ENCODE assay signal across 21 cellular contexts in genomic region chr2:20188851-20189250, GRCh38. TPM values are rescaled to one million over a fixed set of nuclear protein-coding genes. Genes with fewer than 3 reads are reported as not detected.
A peak's percentile ranks its signal among the peaks of the same experiment; 100 is the strongest.
DNase-seq lines count a peak whose midpoint lies in the region; ATAC-seq and TF ChIP-seq lines count a peak whose summit lies in the region.
"Had no signal": no experiment of that assay in that cellular context is flagged by ENCODE, and none has a peak within 500 bp of the region (broad histone marks: within the 10 kb centered on the region; RNA-seq: fewer than 3 reads in every experiment).

No MANE protein-coding gene starts in this region.

- ATAC-seq in IMR-90 (ENCODE audit: low read depth) = no peak
- peak; percentile 52 for ATAC-seq in WTC11
- no peak for ATAC-seq in GM18907 (IDR thresholded peaks at IDR 0.05; ENCODE audit: unreplicated experiment)
- ATAC-seq: activated CD4-positive, alpha-beta T cell treated with anti-CD3 and anti-CD28 coated beads for 36 hours; gastrocnemius medialis had no signal

- no peak overlapping the region for H3K14ac ChIP-seq in IMR-90 (replicated peaks; ENCODE audit: low read depth, low read length)

- no peak overlapping the region for H3K27ac Mint-ChIP-seq in WTC11
- H3K27ac Mint-ChIP-seq: activated CD4-positive, alpha-beta T cell treated with anti-CD3 and anti-CD28 coated beads for 36 hours had no signal

- H2AK9ac ChIP-seq in IMR-90 (replicated peaks; ENCODE audit: low read depth, low read length, poor library complexity) = no peak overlapping the region

- in situ Hi-C loops in IMR-90 (cut with MboI; ENCODE audit: low sequenced_read_pairs) = no loop called here

- no peak overlapping the region for H2BK20ac ChIP-seq in IMR-90 (ENCODE audit: low read depth, low read length)

- H3K4me1 Mint-ChIP-seq in WTC11 = peaks cover 43% of the 10 kb centered on the region
- H3K4me1 Mint-ChIP-seq: activated CD4-positive, alpha-beta T cell treated with anti-CD3 and anti-CD28 coated beads for 36 hours had no signal

- no peaks in the 10 kb centered on the region for H3K9me3 ChIP-seq in IMR-90 (ENCODE audit: control insufficient read depth, insufficient read depth, low read length)
- H3K9me3 ChIP-seq: adrenal gland, gastrocnemius medialis had no signal

- H3K9me3 Mint-ChIP-seq in WTC11 = no peaks in the 10 kb centered on the region

- H3K27ac ChIP-seq in IMR-90 (ENCODE audit: insufficient read depth, low read length) (no peak overlapping the region), mesendoderm (ENCODE audit: low read depth, low read length) (no peak overlapping the region)
- H3K27ac ChIP-seq: 22Rv1, gastrocnemius medialis had no signal

- no peak overlapping the region for H4K91ac ChIP-seq in IMR-90 (ENCODE audit: insufficient read depth, low read depth, low read length)

- peak; percentile 9 for DNase-seq in DMS79 treated with DMSO at 0.1 percent for 48 hours (lab: John Stamatoyannopoulos, UW)
- no peak for DNase-seq in DMS79 (lab: John Stamatoyannopoulos, UW)
- no peak for DNase-seq in IMR-90
- DNase-seq in WTC11 (ENCODE audit: low spot score) = peak; percentile 49
- peak; percentile 51 for DNase-seq in mesendoderm
- no peak for DNase-seq in activated CD4-positive, alpha-beta T cell treated with anti-CD3 and anti-CD28 coated beads, Interleukin-2, amount 50 U/mL, for 1 hour
- no peak for DNase-seq in activated CD8-positive, alpha-beta memory T cell treated with anti-CD3 and anti-CD28 coated beads for 24 hours
- DNase-seq: activated CD4-positive, alpha-beta T cell treated with anti-CD3 and anti-CD28 coated beads for 36 hours; activated CD8-positive, alpha-beta memory T cell treated with anti-CD3 and anti-CD28 coated beads, Interleukin-2, amount 50 U/mL, for 48 hours; activated effector memory CD4-positive, alpha-beta T cell treated with Interleukin-2 at 50 U/mL for 16 hours; COR-L47; erythroblast; gastrocnemius medialis; KBM-7; NCI-H1048; nucleus accumbens; retina; stimulated activated CD8-positive, alpha-beta memory T cell treated with anti-CD3 and anti-CD28 coated beads, Interleukin-4, amount 100 ng/mL, for 48 hours had no signal

- no peaks in the 10 kb centered on the region for H4K20me1 ChIP-seq in IMR-90 (ENCODE audit: insufficient read depth, low read length)

- no peaks in the 10 kb centered on the region for H3K27me3 Mint-ChIP-seq in WTC11 (ENCODE audit: low read depth)
- H3K27me3 Mint-ChIP-seq: activated CD4-positive, alpha-beta T cell treated with anti-CD3 and anti-CD28 coated beads for 36 hours had no signal

- peak overlapping the region; percentile 5 for H2AFZ ChIP-seq in IMR-90 (replicated peaks; ENCODE audit: low read length, poor library complexity)

- H3K4ac ChIP-seq in IMR-90 (ENCODE audit: low read depth, low read length) (no peak overlapping the region), mesendoderm (ENCODE audit: low read depth, low read length) (no peak overlapping the region)

- H3K4me3 Mint-ChIP-seq in WTC11 = no peak overlapping the region
- H3K4me3 Mint-ChIP-seq: activated CD4-positive, alpha-beta T cell treated with anti-CD3 and anti-CD28 coated beads for 36 hours had no signal

- H3K4me2 ChIP-seq in IMR-90 (ENCODE audit: low read depth, low read length) (no peak overlapping the region), mesendoderm (ENCODE audit: low read length) (no peak overlapping the region)

- H3K4me1 ChIP-seq in IMR-90 (ENCODE audit: control insufficient read depth, insufficient read depth, low read length) = peaks cover 16% of the 10 kb centered on the region
- peaks cover 5% of the 10 kb centered on the region for H3K4me1 ChIP-seq in mesendoderm (ENCODE audit: control insufficient read depth, low read depth, low read length)
- H3K4me1 ChIP-seq: gastrocnemius medialis had no signal

- BruUV-seq in IMR-90 (replicated peaks; lab: Mats Ljungman, UMichigan) = no TSS peak

- H3K27me3 ChIP-seq in IMR-90 (ENCODE audit: control insufficient read depth, insufficient read depth, low read length) (no peaks in the 10 kb centered on the region), mesendoderm (ENCODE audit: insufficient read depth, low read length, poor library complexity) (no peaks in the 10 kb centered on the region)
- H3K27me3 ChIP-seq: adrenal gland, gastrocnemius medialis had no signal

- no peak for TF ChIP-seq RAD21 in IMR-90 (IDR thresholded peaks at IDR 0.05; ENCODE audit: low read length)

- no peaks in the 10 kb centered on the region for H3K79me1 ChIP-seq in IMR-90 (ENCODE audit: low read depth in 1 of 2, low read length in 2 of 2)
- no peaks in the 10 kb centered on the region for H3K79me1 ChIP-seq in mesendoderm (ENCODE audit: low read length)

- TF ChIP-seq CTCF in IMR-90 (conservative IDR thresholded peaks at IDR 0.05; ENCODE audit: low read depth, low read length) (no peak), WTC11 (IDR thresholded peaks at IDR 0.05) (no peak)

- intact Hi-C loops in IMR-90 (cut with micrococcal nuclease) = no loop called here

- H3K18ac ChIP-seq in IMR-90 (ENCODE audit: low read depth, low read length) (no peak overlapping the region), mesendoderm (ENCODE audit: low read length) (no peak overlapping the region)

- no peak for TF ChIP-seq POLR2A in IMR-90 (IDR thresholded peaks at IDR 0.05; ENCODE audit: low read depth, low read length)

- WGBS in IMR-90 (ENCODE audit: extremely low coverage in 2 of 2, insufficient read length in 1 of 2), 2 experiments = no CpG with 5 or more reads among the region's 6 CpGs
- no CpG with 5 or more reads among the region's 6 CpGs for WGBS in mesendoderm (ENCODE audit: extremely low coverage, insufficient coverage, low lambda C conversion rate)

- H2BK15ac ChIP-seq in IMR-90 (ENCODE audit: low read depth, low read length) (no peak overlapping the region), mesendoderm (replicated peaks; ENCODE audit: low read depth) (no peak overlapping the region)

- no peak overlapping the region for H3K23ac ChIP-seq in IMR-90 (ENCODE audit: low read depth, low read length)
- peak overlapping the region; percentile 51 for H3K23ac ChIP-seq in mesendoderm (ENCODE audit: low read length)

- H2BK120ac ChIP-seq in IMR-90 (ENCODE audit: low read depth, low read length) (no peak overlapping the region), mesendoderm (ENCODE audit: low read depth, low read length) (no peak overlapping the region)

- H3K36me3 ChIP-seq in IMR-90 (ENCODE audit: control insufficient read depth, insufficient read depth, low read length) (no peaks in the 10 kb centered on the region), mesendoderm (ENCODE audit: control insufficient read depth, insufficient read depth, low read length) (no peaks in the 10 kb centered on the region)
- H3K36me3 ChIP-seq: adrenal gland, gastrocnemius medialis had no signal

- H3K4me3 ChIP-seq in IMR-90 (ENCODE audit: insufficient read depth, low read depth, low read length) (no peak overlapping the region), mesendoderm (ENCODE audit: low read length) (no peak overlapping the region)
- H3K4me3 ChIP-seq: adrenal gland, gastrocnemius medialis had no signal

- no peaks in the 10 kb centered on the region for H3K36me3 Mint-ChIP-seq in WTC11

- no peak overlapping the region for H3K56ac ChIP-seq in IMR-90 (ENCODE audit: extremely low read depth, insufficient read depth, low read length)
- H3K56ac ChIP-seq in mesendoderm (ENCODE audit: low read length) = peak overlapping the region; percentile 9

- H4K5ac ChIP-seq in IMR-90 (ENCODE audit: low read depth, low read length) (no peak overlapping the region), mesendoderm (ENCODE audit: low read length) (no peak overlapping the region)

- peaks cover 22% of the 10 kb centered on the region for H3K9me1 ChIP-seq in IMR-90 (ENCODE audit: insufficient read depth, low read length)

- H4K8ac ChIP-seq in IMR-90 (ENCODE audit: low read depth in 2 of 2, low read length in 2 of 2) (no peak overlapping the region), mesendoderm (ENCODE audit: low read depth, low read length) (no peak overlapping the region)

- dilution Hi-C loops in IMR-90 (cut with HindIII; ENCODE audit: low sequenced_read_pairs, unreplicated experiment) = no loop called here

- CTCF ChIA-PET in IMR-90 (lab: Yijun Ruan, JAX) = no interaction called here
- CTCF ChIA-PET in WTC11 (lab: Charles Lee) = interaction anchor here (0.8 to 1.6 kb wide), 3 partner anchors 37 to 173 kb away, joined by 5 to 8 read pairs (median 5); partner anchors contain the start of gene SDC1

- H2BK5ac ChIP-seq in IMR-90 (ENCODE audit: low read depth, low read length, poor library complexity, severe bottlenecking) = no peak overlapping the region
- no peak overlapping the region for H2BK5ac ChIP-seq in mesendoderm (ENCODE audit: low read length)

- H3K9ac ChIP-seq in IMR-90 (ENCODE audit: low read depth, low read length) (no peak overlapping the region), mesendoderm (ENCODE audit: low read length) (no peak overlapping the region)

- POLR2A ChIA-PET in IMR-90 (lab: Charles Lee; ENCODE audit: unreplicated experiment) = no interaction called here
- POLR2A ChIA-PET in WTC11 (lab: Charles Lee) = interaction anchor here (0.7 to 1.0 kb wide), 3 partner anchors 21 to 411 kb away, joined by 3 to 4 read pairs (median 4); partner anchors contain the start of gene SDC1

- H2AK5ac ChIP-seq in IMR-90 (ENCODE audit: low read depth, low read length) (no peak overlapping the region), mesendoderm (ENCODE audit: low read length) (no peak overlapping the region)

- no peaks in the 10 kb centered on the region for H3K79me2 ChIP-seq in mesendoderm (ENCODE audit: control insufficient read depth, insufficient read depth, low read length)

TF ChIP-seq in IMR-90, 13 proteins besides CTCF, POLR2A, EP300 and RAD21:
- no peak for TF ChIP-seq CEBPB (IDR thresholded peaks at IDR 0.05; ENCODE audit: low read depth, low read length)

RNA-seq across cellular contexts. Expression of gene SDC1, which starts 36.1 kb away (rescaled TPM):
- 22.0 and 23.6 TPM in 2 replicates for total RNA-seq in IMR-90 (2012; rRNA removed)
- polyA plus RNA-seq in IMR-90 (2012; rRNA removed) = 28.3 and 38.8 TPM in 2 replicates
- 21.6 and 39.0 TPM in 2 replicates for polyA plus RNA-seq in IMR-90 (2012; cell fraction: cytosol; rRNA removed)
- 9.4 and 21.6 TPM in 2 replicates for polyA plus RNA-seq in IMR-90 (2012; cell fraction: nucleus; rRNA removed; ENCODE audit: low replicate concordance)
- 47.3 to 52.6 TPM (median 52.6 TPM) in 3 replicates for total RNA-seq in WTC11 (2021)
- polyA plus RNA-seq in mesendoderm (2013, experiment 1 of 2) = 27.6 TPM
- polyA plus RNA-seq in mesendoderm (2013, experiment 2 of 2) = 27.4 TPM

Comparison
In these comparisons a context has a peak if more than half of its experiments do, and no peak if none do; other contexts are left out.
1. DNase-seq: peak in DMS79 treated with DMSO at 0.1 percent for 48 hours (single experiment), WTC11 (single experiment) and mesendoderm (single experiment); none in DMS79 (single experiment), IMR-90 (single experiment), activated CD4-positive, alpha-beta T cell treated with anti-CD3 and anti-CD28 coated beads, Interleukin-2, amount 50 U/mL, for 1 hour (single experiment) and activated CD8-positive, alpha-beta memory T cell treated with anti-CD3 and anti-CD28 coated beads for 24 hours (single experiment).